ENCODE assay signal across 21 cellular contexts in genomic region chr13:78993792-78994191, GRCh38.
DNase-seq lines count a peak whose midpoint lies in the region; ATAC-seq and TF ChIP-seq lines count a peak whose summit lies in the region.
"Had no signal": no experiment of that assay in that cellular context is flagged by ENCODE, and none has a peak within 500 bp of the region (broad histone marks: within the 10 kb centered on the region; RNA-seq: fewer than 3 reads in every experiment).

No MANE protein-coding gene starts in this region.

- POLR2A ChIA-PET in WTC11 (lab: Charles Lee) = no interaction called here
- POLR2A ChIA-PET in naive thymus-derived CD8-positive, alpha-beta T cell (lab: Charles Lee) = no interaction called here

- no peaks in the 10 kb centered on the region for H3K9me3 Mint-ChIP-seq in WTC11
- peaks cover 0 to 5% (median 0%) of the 10 kb centered on the region in 9 donors for H3K9me3 Mint-ChIP-seq in naive thymus-derived CD8-positive, alpha-beta T cell
- H3K9me3 Mint-ChIP-seq: activated CD4-positive, alpha-beta memory T cell treated with anti-CD3 and anti-CD28 coated beads, Interleukin-2, amount 10 ng/mL, durations not matched to agents 7 days and 5 days; activated naive CD4-positive, alpha-beta T cell treated with anti-CD3 and anti-CD28 coated beads, Interleukin-2, amount 50 U/mL, for 24 hours; activated T-helper 17 cell treated with anti-CD3 and anti-CD28 coated beads, Interleukin-2, amount 50 U/mL, for 72 hours; stimulated activated effector memory CD8-positive, alpha-beta T cell treated with anti-CD3 and anti-CD28 coated beads, Interleukin-12 subunit alpha, Interleukin-12 subunit beta, amount 100 ng/mL, for 72 hours had no signal

- peaks cover 22% of the 10 kb centered on the region for H3K4me1 Mint-ChIP-seq in WTC11
- no peaks in the 10 kb centered on the region for H3K4me1 Mint-ChIP-seq in naive thymus-derived CD8-positive, alpha-beta T cell
- H3K4me1 Mint-ChIP-seq: activated CD4-positive, alpha-beta memory T cell treated with anti-CD3 and anti-CD28 coated beads, Interleukin-2, amount 10 ng/mL, durations not matched to agents 7 days and 5 days; activated naive CD4-positive, alpha-beta T cell treated with anti-CD3 and anti-CD28 coated beads, Interleukin-2, amount 50 U/mL, for 24 hours; activated T-helper 17 cell treated with anti-CD3 and anti-CD28 coated beads, Interleukin-2, amount 50 U/mL, for 72 hours; stimulated activated effector memory CD8-positive, alpha-beta T cell treated with anti-CD3 and anti-CD28 coated beads, Interleukin-12 subunit alpha, Interleukin-12 subunit beta, amount 100 ng/mL, for 72 hours had no signal

- ATAC-seq in WTC11 (no peak), HG02759 (IDR thresholded peaks at IDR 0.05; ENCODE audit: unreplicated experiment) (no peak), GM18502 (IDR thresholded peaks at IDR 0.05; ENCODE audit: poor library complexity, unreplicated experiment) (no peak)
- ATAC-seq in naive thymus-derived CD8-positive, alpha-beta T cell = no peak
- ATAC-seq: activated CD4-positive, CD25-positive, alpha-beta regulatory T cell treated with anti-CD3 and anti-CD28 coated beads, Interleukin-2, amount 50 U/mL, for 24 hours; activated T-helper 17 cell treated with anti-CD3 and anti-CD28 coated beads, Interleukin-2, amount 50 U/mL, for 72 hours; left lobe of liver; stimulated activated effector memory CD8-positive, alpha-beta T cell treated with anti-CD3 and anti-CD28 coated beads, Interleukin-12 subunit alpha, Interleukin-12 subunit beta, amount 100 ng/mL, for 72 hours had no signal

- no peaks in the 10 kb centered on the region for H3K27me3 Mint-ChIP-seq in WTC11 (ENCODE audit: low read depth)
- H3K27me3 Mint-ChIP-seq in naive thymus-derived CD8-positive, alpha-beta T cell = peaks cover 2 to 31% (median 10%) of the 10 kb centered on the region in 5 donors

- peak overlapping the region; percentile 22; the same call in 1 of the 2 replicates for H3K27ac Mint-ChIP-seq in WTC11
- no peak overlapping the region for H3K27ac Mint-ChIP-seq in naive thymus-derived CD8-positive, alpha-beta T cell
- H3K27ac Mint-ChIP-seq: activated CD4-positive, alpha-beta memory T cell treated with anti-CD3 and anti-CD28 coated beads, Interleukin-2, amount 10 ng/mL, durations not matched to agents 7 days and 5 days; activated naive CD4-positive, alpha-beta T cell treated with anti-CD3 and anti-CD28 coated beads, Interleukin-2, amount 50 U/mL, for 24 hours; activated T-helper 17 cell treated with anti-CD3 and anti-CD28 coated beads, Interleukin-2, amount 50 U/mL, for 72 hours; stimulated activated effector memory CD8-positive, alpha-beta T cell treated with anti-CD3 and anti-CD28 coated beads, Interleukin-12 subunit alpha, Interleukin-12 subunit beta, amount 100 ng/mL, for 72 hours had no signal

- peak; percentile 3 for DNase-seq in ELF-1 (ENCODE audit: low read depth, low spot score)
- peak; percentile 39 for DNase-seq in NCI-H1417 treated with DMSO at 0.1 percent for 48 hours (lab: John Stamatoyannopoulos, UW)
- DNase-seq in NCI-H345 treated with DMSO at 0.1 percent for 48 hours (lab: John Stamatoyannopoulos, UW; ENCODE audit: unreplicated experiment) = peak; percentile 97
- no peak for DNase-seq in WTC11 (ENCODE audit: low spot score)
- no peak for DNase-seq in naive thymus-derived CD8-positive, alpha-beta T cell
- DNase-seq: activated CD4-positive, alpha-beta memory T cell treated with anti-CD3 and anti-CD28 coated beads, Interleukin-2, amount 10 ng/mL, durations not matched to agents 7 days and 5 days; activated CD8-positive, alpha-beta memory T cell treated with anti-CD3 and anti-CD28 coated beads, Interleukin-2, amount 50 U/mL, for 48 hours; amygdala; mesendoderm; NCI-H1105 treated with DMSO at 0.1 percent for 48 hours; NCI-H2227 treated with DMSO at 0.1 percent for 48 hours; nucleus accumbens; sigmoid colon; stimulated activated CD4-positive, alpha-beta T cell treated with anti-CD3 and anti-CD28 coated beads, Interleukin-4, amount 100 ng/mL, for 24 hours had no signal

- CTCF ChIA-PET in WTC11 (lab: Charles Lee) = interaction anchor here (1.3 kb wide), 1 partner anchor 15 kb away, joined by 10 read pairs; no protein-coding TSS in a partner anchor

- H3K4me3 Mint-ChIP-seq in WTC11 = no peak overlapping the region; the same call in 1 of the 2 replicates
- no peak overlapping the region for H3K4me3 Mint-ChIP-seq in naive thymus-derived CD8-positive, alpha-beta T cell
- H3K4me3 Mint-ChIP-seq: activated CD4-positive, alpha-beta memory T cell treated with anti-CD3 and anti-CD28 coated beads, Interleukin-2, amount 10 ng/mL, durations not matched to agents 7 days and 5 days; activated naive CD4-positive, alpha-beta T cell treated with anti-CD3 and anti-CD28 coated beads, Interleukin-2, amount 50 U/mL, for 24 hours; activated T-helper 17 cell treated with anti-CD3 and anti-CD28 coated beads, Interleukin-2, amount 50 U/mL, for 72 hours; stimulated activated effector memory CD8-positive, alpha-beta T cell treated with anti-CD3 and anti-CD28 coated beads, Interleukin-12 subunit alpha, Interleukin-12 subunit beta, amount 100 ng/mL, for 72 hours had no signal

- TF ChIP-seq CTCF in WTC11 (IDR thresholded peaks at IDR 0.05) = no peak

- H3K36me3 Mint-ChIP-seq in WTC11 = no peaks in the 10 kb centered on the region
- peaks cover 0 to 5% (median 0%) of the 10 kb centered on the region in 3 donors for H3K36me3 Mint-ChIP-seq in naive thymus-derived CD8-positive, alpha-beta T cell
- H3K36me3 Mint-ChIP-seq: activated naive CD4-positive, alpha-beta T cell treated with anti-CD3 and anti-CD28 coated beads, Interleukin-2, amount 50 U/mL, for 24 hours; stimulated activated effector memory CD8-positive, alpha-beta T cell treated with anti-CD3 and anti-CD28 coated beads, Interleukin-12 subunit alpha, Interleukin-12 subunit beta, amount 100 ng/mL, for 72 hours had no signal

TF ChIP-seq in WTC11, 78 proteins besides CTCF, POLR2A, EP300 and RAD21 (continues in another document):
- TF ChIP-seq NFYB (CRISPR knock-in tag; conservative IDR thresholded peaks at IDR 0.05; ENCODE audit: low read depth) (no peak), ZNF416 (CRISPR knock-in tag; IDR thresholded peaks at IDR 0.05) (no peak), CBFB (CRISPR knock-in tag; IDR thresholded peaks at IDR 0.05; ENCODE audit: low read depth) (no peak), ZSCAN18 (CRISPR knock-in tag; IDR thresholded peaks at IDR 0.05) (no peak), AFF4 (CRISPR knock-in tag; IDR thresholded peaks at IDR 0.05; ENCODE audit: borderline replicate concordance) (no peak), OVOL2 (CRISPR knock-in tag; IDR thresholded peaks at IDR 0.05; ENCODE audit: borderline replicate concordance) (no peak), ELF4 (CRISPR knock-in tag; IDR thresholded peaks at IDR 0.05; ENCODE audit: low read depth) (no peak)

Comparison
In these comparisons a context has a peak if more than half of its experiments do, and no peak if none do; other contexts are left out.
1. DNase-seq: peak in ELF-1 (single experiment), NCI-H1417 treated with DMSO at 0.1 percent for 48 hours (single experiment) and NCI-H345 treated with DMSO at 0.1 percent for 48 hours (single experiment); none in WTC11 (single experiment) and naive thymus-derived CD8-positive, alpha-beta T cell (0 of 10).